19 cellular contexts compared by ENCODE assay signal in the genomic region with DNA sequence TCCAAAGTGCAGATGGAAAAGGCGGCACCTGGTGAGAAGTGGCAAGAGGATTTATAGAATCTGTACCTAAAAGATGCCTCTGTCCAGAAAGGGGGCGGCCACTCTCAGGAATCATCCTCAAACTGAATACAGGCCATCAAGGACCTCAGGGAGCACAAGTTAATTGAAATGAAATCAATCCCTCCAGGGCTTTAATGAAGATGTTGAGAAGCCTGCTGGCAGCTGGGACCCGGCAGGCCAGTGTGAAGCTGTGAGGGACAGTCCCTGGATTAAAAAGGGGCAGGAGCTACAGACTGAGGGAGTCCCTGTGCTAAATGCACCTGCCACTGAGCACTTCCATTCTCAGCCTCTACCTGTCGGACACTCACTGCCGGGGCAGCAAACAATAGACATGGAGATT.
"Had no signal": no experiment of that assay in that cellular context is flagged by ENCODE, and none has a peak within 500 bp of the region (broad histone marks: within the 10 kb centered on the region; RNA-seq: fewer than 3 reads in every experiment).

No MANE protein-coding gene starts in this region.

- DNase-seq: activated CD4-positive, alpha-beta T cell treated with anti-CD3 and anti-CD28 coated beads, Interleukin-2, amount 10 ng/mL, durations not matched to agents 7 days and 5 days; activated CD8-positive, alpha-beta memory T cell treated with anti-CD3 and anti-CD28 coated beads, Interleukin-2, amount 50 U/mL, for 4 hours; activated effector memory CD4-positive, alpha-beta T cell treated with Interleukin-2 at 50 U/mL for 16 hours; activated naive CD4-positive, alpha-beta T cell treated with anti-CD3 and anti-CD28 coated beads, Interleukin-2, amount 50 U/mL, for 16 hours; activated T-cell treated with anti-CD3 and anti-CD28 coated beads, Interleukin-2, amount 50 U/mL, for 48 hours; aorta; gastrocnemius medialis; heart left ventricle; mesenchymal stem cell; naive thymus-derived CD4-positive, alpha-beta T cell; stimulated activated naive CD8-positive, alpha-beta T cell treated with anti-CD3 and anti-CD28 coated beads, Interleukin-15, Interleukin-2, amounts not matched to agents 100 U/mL and 50 U/mL, for 24 hours; substantia nigra; T-cell; T-helper 9 cell; tibial artery; uterus had no signal

- H3K27ac Mint-ChIP-seq: T-cell had no signal

- ATAC-seq: activated CD4-positive, CD25-positive, alpha-beta regulatory T cell treated with anti-CD3 and anti-CD28 coated beads, Interleukin-2, amount 50 U/mL, for 24 hours; gastrocnemius medialis; naive thymus-derived CD4-positive, alpha-beta T cell; stimulated activated naive CD8-positive, alpha-beta T cell treated with anti-CD3 and anti-CD28 coated beads, Interleukin-15, Interleukin-2, amounts not matched to agents 100 U/mL and 50 U/mL, for 24 hours; T-cell had no signal

- H3K36me3 Mint-ChIP-seq: naive thymus-derived CD4-positive, alpha-beta T cell; T-cell had no signal

- H3K9me3 Mint-ChIP-seq: activated CD4-positive, alpha-beta T cell treated with anti-CD3 and anti-CD28 coated beads, Interleukin-2, amount 10 ng/mL, durations not matched to agents 7 days and 5 days; naive thymus-derived CD4-positive, alpha-beta T cell; T-cell had no signal

- H3K4me3 ChIP-seq: coronary artery, gastrocnemius medialis, heart left ventricle, right atrium auricular region, tibial artery, uterus had no signal

- H3K27me3 ChIP-seq: gastrocnemius medialis, right atrium auricular region, uterus had no signal

- H3K27me3 Mint-ChIP-seq: T-cell had no signal

- H3K4me1 ChIP-seq: gastrocnemius medialis, heart left ventricle, right atrium auricular region, tibial artery, uterus had no signal

- H3K27ac ChIP-seq: coronary artery, gastrocnemius medialis, heart left ventricle, right atrium auricular region, tibial artery, uterus had no signal

- H3K9me3 ChIP-seq: gastrocnemius medialis, heart left ventricle, right atrium auricular region, tibial artery, uterus had no signal

- H3K4me3 Mint-ChIP-seq: activated CD4-positive, alpha-beta T cell treated with anti-CD3 and anti-CD28 coated beads, Interleukin-2, amount 10 ng/mL, durations not matched to agents 7 days and 5 days; naive thymus-derived CD4-positive, alpha-beta T cell; T-cell had no signal

- H3K36me3 ChIP-seq: gastrocnemius medialis, heart left ventricle, right atrium auricular region, tibial artery, uterus had no signal
